Comparison of ENCODE assay signal across 2 cellular contexts in genomic region chr13:27643334-27644158, GRCh38.
TF ChIP-seq lines count a peak whose summit lies in the region.

No MANE protein-coding gene starts in this region.

TF ChIP-seq in IMR-90, 13 proteins besides CTCF, POLR2A, EP300 and RAD21:
- TF ChIP-seq ELK1 (IDR thresholded peaks at IDR 0.05; ENCODE audit: borderline replicate concordance, low read depth, low read length) (no peak), MXI1 (IDR thresholded peaks at IDR 0.05; ENCODE audit: borderline replicate concordance, low read depth, low read length) (no peak), SMC3 (IDR thresholded peaks at IDR 0.05; ENCODE audit: low read depth, low read length) (no peak), RFX5 (IDR thresholded peaks at IDR 0.05; ENCODE audit: low read depth, low read length) (no peak), CEBPB (IDR thresholded peaks at IDR 0.05; ENCODE audit: low read depth, low read length) (no peak), BHLHE40 (IDR thresholded peaks at IDR 0.05; ENCODE audit: low read depth, low read length) (no peak), CHD1 (IDR thresholded peaks at IDR 0.05; ENCODE audit: low read depth, low read length) (no peak), RCOR1 (IDR thresholded peaks at IDR 0.05; ENCODE audit: insufficient replicate concordance, low read length) (no peak), MAZ (IDR thresholded peaks at IDR 0.05; ENCODE audit: borderline replicate concordance, low read depth, low read length) (no peak), USF2 (IDR thresholded peaks at IDR 0.05; ENCODE audit: low read depth, low read length) (no peak), FOS (IDR thresholded peaks at IDR 0.05; ENCODE audit: low read depth, low read length) (no peak), MAFK (IDR thresholded peaks at IDR 0.05; ENCODE audit: low read depth, low read length) (no peak), NFE2L2 (IDR thresholded peaks at IDR 0.05; ENCODE audit: low read depth, low read length) (no peak)

TF ChIP-seq in GM12878, 131 proteins besides CTCF, POLR2A, EP300 and RAD21:
- TF ChIP-seq HSF1 (IDR thresholded peaks at IDR 0.05; ENCODE audit: low read depth, low read length): no peak
- no peak for TF ChIP-seq IRF4 (IDR thresholded peaks at IDR 0.05; ENCODE audit: low read depth, low read length)
- TF ChIP-seq BACH1 (IDR thresholded peaks at IDR 0.05; ENCODE audit: borderline replicate concordance): no peak
- no peak for TF ChIP-seq IRF3 (IDR thresholded peaks at IDR 0.05)
- TF ChIP-seq CEBPZ (IDR thresholded peaks at IDR 0.05; ENCODE audit: low read depth, low read length): no peak
- no peak for TF ChIP-seq SMARCA5 (IDR thresholded peaks at IDR 0.05)
- TF ChIP-seq SRF (IDR thresholded peaks at IDR 0.05; ENCODE audit: low read depth in 2 of 2, low read length in 2 of 2): 0 out of 4 replicates have a peak, but pooled peaks of 1 of the 2 experiments have one; percentile 19
- no peak for TF ChIP-seq MYC (IDR thresholded peaks at IDR 0.05; ENCODE audit: insufficient read depth, insufficient read length, insufficient replicate concordance, low read length, severe bottlenecking)
- TF ChIP-seq GABPA (IDR thresholded peaks at IDR 0.05; ENCODE audit: low read depth): no peak
- no peak for TF ChIP-seq TCF3 (IDR thresholded peaks at IDR 0.05; ENCODE audit: borderline replicate concordance, insufficient read depth, low read depth, low read length)
- no peak for TF ChIP-seq CHD4 (IDR thresholded peaks at IDR 0.05)
- TF ChIP-seq CBFB (IDR thresholded peaks at IDR 0.05; ENCODE audit: low read depth): no peak
- TF ChIP-seq PKNOX1 (IDR thresholded peaks at IDR 0.05): 0 out of 2 replicates have a peak, but pooled peaks have one; percentile 14
- peak; percentile 61 for TF ChIP-seq RAD51 (IDR thresholded peaks at IDR 0.05)
- TF ChIP-seq ELK1 (IDR thresholded peaks at IDR 0.05; ENCODE audit: low read depth, low read length): no peak
- no peak for TF ChIP-seq SMAD1 (IDR thresholded peaks at IDR 0.05; ENCODE audit: low read depth, partially characterized antibody)
- TF ChIP-seq BMI1 (IDR thresholded peaks at IDR 0.05; ENCODE audit: borderline replicate concordance): no peak
- TF ChIP-seq FOXK2 (IDR thresholded peaks at IDR 0.05): no peak
- TF ChIP-seq MTA2 (IDR thresholded peaks at IDR 0.05; ENCODE audit: low read depth): no peak
- no peak for TF ChIP-seq TCF7 (IDR thresholded peaks at IDR 0.05; ENCODE audit: borderline replicate concordance)
